8 cellular contexts compared by ENCODE assay signal in genomic region chr9:112059145-112059979, GRCh38.
DNase-seq lines count a peak whose midpoint lies in the region; ATAC-seq and TF ChIP-seq lines count a peak whose summit lies in the region.

No MANE protein-coding gene starts in this region.

- H3K27me3 ChIP-seq in adipocyte (replicated peaks; ENCODE audit: control insufficient read depth, insufficient read depth, low read length) (no peaks in the 10 kb centered on the region), right atrium auricular region (no peaks in the 10 kb centered on the region), skeletal muscle satellite cell (ENCODE audit: control insufficient read depth, insufficient read depth, low read length) (no peaks in the 10 kb centered on the region)

- TF ChIP-seq CTCF in right atrium auricular region (IDR thresholded peaks at IDR 0.05) = no peak

- DNase-seq in GM04503 (ENCODE audit: low read depth) (peak; percentile 92), adipocyte (ENCODE audit: low read depth) (peak; percentile 60), right atrium auricular region (ENCODE audit: low spot score) (no peak), SKM-1 treated with dmso at 0.1 percent for 144 hours (lab: John Stamatoyannopoulos, UW; ENCODE audit: unreplicated experiment) (no peak)
- DNase-seq in stimulated activated CD4-positive, alpha-beta T cell treated with anti-CD3 and anti-CD28 coated beads, Interleukin-2, amount 100 ng/mL, for 24 hours = no peak

- H3K4me1 ChIP-seq in adipocyte (ENCODE audit: control insufficient read depth, insufficient read depth, low read length) = peaks cover 66% of the 10 kb centered on the region
- H3K4me1 ChIP-seq in right atrium auricular region = peaks cover 0 to 19% of the 10 kb centered on the region in 2 donors
- peaks cover 43% of the 10 kb centered on the region for H3K4me1 ChIP-seq in skeletal muscle satellite cell (ENCODE audit: control insufficient read depth, insufficient read depth, low read length)

- H3K4me3 ChIP-seq in adipocyte (ENCODE audit: low read length) (no peak overlapping the region), right atrium auricular region (no peak overlapping the region), skeletal muscle satellite cell (ENCODE audit: low read length) (no peak overlapping the region)

- H3K9me3 ChIP-seq in adipocyte (ENCODE audit: control insufficient read depth, low read length) (no peaks in the 10 kb centered on the region), right atrium auricular region (no peaks in the 10 kb centered on the region), skeletal muscle satellite cell (replicated peaks; ENCODE audit: low read length) (no peaks in the 10 kb centered on the region)

- H3K36me3 ChIP-seq in adipocyte (ENCODE audit: control insufficient read depth, insufficient read depth, low read length, severe bottlenecking) (no peaks in the 10 kb centered on the region), right atrium auricular region (no peaks in the 10 kb centered on the region), skeletal muscle satellite cell (ENCODE audit: insufficient read depth, low read length) (no peaks in the 10 kb centered on the region)

- H3K9ac ChIP-seq in adipocyte (ENCODE audit: low read length) (peak overlapping the region; percentile 23), skeletal muscle satellite cell (ENCODE audit: low read depth, low read length) (peak overlapping the region; percentile 79)

- peak overlapping the region; percentile 41 to 84 for H3K27ac ChIP-seq in right atrium auricular region

- H3K4me2 ChIP-seq in skeletal muscle satellite cell (ENCODE audit: low read length) = peak overlapping the region; percentile 2

- ATAC-seq in GM18517 (IDR thresholded peaks at IDR 0.05; ENCODE audit: unreplicated experiment) = no peak
- ATAC-seq in HG02588 (IDR thresholded peaks at IDR 0.05; ENCODE audit: unreplicated experiment) = no peak

Comparison
In these comparisons a context has a peak if more than half of its experiments do, and no peak if none do; other contexts are left out.
1. DNase-seq: peak in GM04503 (single experiment) and adipocyte (single experiment); none in right atrium auricular region (single experiment), SKM-1 treated with dmso at 0.1 percent for 144 hours (single experiment) and stimulated activated CD4-positive, alpha-beta T cell treated with anti-CD3 and anti-CD28 coated beads, Interleukin-2, amount 100 ng/mL, for 24 hours (0 of 2).